ENCODE assay signal across 36 cellular contexts in genomic region chr3:154422694-154423093, GRCh38. TPM values are rescaled to one million over a fixed set of nuclear protein-coding genes. Genes with fewer than 3 reads are reported as not detected.
DNase-seq lines count a peak whose midpoint lies in the region; ATAC-seq, FAIRE-seq and TF ChIP-seq lines count a peak whose summit lies in the region.
"Had no signal": no experiment of that assay in that cellular context is flagged by ENCODE, and none has a peak within 500 bp of the region (broad histone marks: within the 10 kb centered on the region; RNA-seq: fewer than 3 reads in every experiment).

No MANE protein-coding gene starts in this region.

- DNase-seq in SIG-M5 treated with dmso at 0.1 percent for 504 hours (lab: John Stamatoyannopoulos, UW; ENCODE audit: unreplicated experiment) (no peak), omental fat pad (ENCODE audit: low spot score) (no peak)
- DNase-seq: 8988T; ACHN; AML-193; BE2C; C1 segment of cervical spinal cord; Caco-2; Calu3; CD4-positive, alpha-beta memory T cell; CD4-positive, alpha-beta T cell; CD4-positive, CD25-positive, alpha-beta regulatory T cell; CD8-positive, alpha-beta memory T cell; CD8-positive, alpha-beta T cell; COR-L47; DMS 273 treated with DMSO at 0.1 percent for 48 hours; DMS153; DMS53; DMS79; DMS79 treated with DMSO at 0.1 percent for 48 hours; DND-41; EL had no signal

- no peaks in the 10 kb centered on the region for H3K36me3 ChIP-seq in HEK293 (ENCODE audit: control insufficient read depth in 2 of 2, insufficient read depth in 1 of 2, low read length in 2 of 2)
- H3K36me3 ChIP-seq: BE2C; BLaER1; BLaER1 treated with 17β-estradiol and CSF1 and Interleukin-3, amounts not matched to agents 10 nM and 100 nM had no signal

- H3K27ac ChIP-seq in HEK293 (ENCODE audit: extremely low read depth, low read depth, low read length) = no peak overlapping the region
- H3K27ac ChIP-seq: 22Rv1; A549; BLaER1; BLaER1 treated with 17β-estradiol and CSF1 and Interleukin-3, amounts not matched to agents 10 nM and 100 nM; C4-2B had no signal

- no peaks in the 10 kb centered on the region for H3K4me1 ChIP-seq in HEK293 (ENCODE audit: control insufficient read depth, insufficient read depth, low read length)
- H3K4me1 ChIP-seq: A549; BE2C; BLaER1; BLaER1 treated with 17β-estradiol and CSF1 and Interleukin-3, amounts not matched to agents 10 nM and 100 nM; Caco-2 had no signal

- POLR2A ChIA-PET in HEK293 (lab: Yijun Ruan, JAX) = no interaction called here

- H3K9me3 ChIP-seq in HEK293 (ENCODE audit: control insufficient read depth, insufficient read depth, low read depth, low read length) = no peaks in the 10 kb centered on the region
- H3K9me3 ChIP-seq: A549; BE2C; BLaER1; BLaER1 treated with 17β-estradiol and CSF1 and Interleukin-3, amounts not matched to agents 10 nM and 100 nM; Caco-2 had no signal

- ATAC-seq in HG03139 (IDR thresholded peaks at IDR 0.05; ENCODE audit: unreplicated experiment) = no peak
- ATAC-seq in omental fat pad (ENCODE audit: low FRiP score) = no peak
- ATAC-seq: A549; CD8-positive, alpha-beta T cell had no signal

- no peak overlapping the region for H3K4me3 ChIP-seq in HEK293 (ENCODE audit: low read depth, low read length)
- H3K4me3 ChIP-seq: A549; BLaER1; BLaER1 treated with 17β-estradiol and CSF1 and Interleukin-3, amounts not matched to agents 10 nM and 100 nM had no signal

- CTCF ChIA-PET in HEK293 (lab: Yijun Ruan, JAX) = no interaction called here

- TF ChIP-seq CTCF in HEK293 (tag by site-specific recombination; IDR thresholded peaks at IDR 0.05) (no peak), omental fat pad (IDR thresholded peaks at IDR 0.05) (no peak)

- peak; percentile 21 for FAIRE-seq in G401.6 (lab: Jason Lieb, UNC)
- peak; percentile 55 for FAIRE-seq in islet of Langerhans (lab: Jason Lieb, UNC)
- FAIRE-seq: A204.1, A549 had no signal

TF ChIP-seq in HEK293, 187 proteins besides CTCF, POLR2A, EP300 and RAD21:
- TF ChIP-seq ZNF433 (tag by site-specific recombination; IDR thresholded peaks at IDR 0.05; ENCODE audit: low read depth) (no peak), ZNF510 (tag by site-specific recombination; IDR thresholded peaks at IDR 0.05; ENCODE audit: insufficient replicate concordance) (peak; percentile 91)
TF ChIP-seq in HEK293: peak in this region for 1.

RNA-seq across cellular contexts. Expression of gene GPR149, which starts 7.3 kb away (rescaled TPM):
- not detected for total RNA-seq in omental fat pad
- total RNA-seq: A172; A673; B cell; Caco-2; Calu3; CD4-positive, alpha-beta memory T cell; CD4-positive, alpha-beta T cell; CD4-positive, CD25-positive, alpha-beta regulatory T cell; CD8-positive, alpha-beta memory T cell; CD8-positive, alpha-beta T cell; Daoy had no signal
